In genomic region chr2:109987458-109988345, GRCh38 we compare ENCODE assay signal across 7 cellular contexts.
A peak's percentile ranks its signal among the peaks of the same experiment; 100 is the strongest.
DNase-seq lines count a peak whose midpoint lies in the region; ATAC-seq, FAIRE-seq and TF ChIP-seq lines count a peak whose summit lies in the region.
"Not testable (repeated sequence)": the region's sequence is repeated elsewhere in the genome, so short reads cannot be mapped to it uniquely, and the experiment has no call there.

No MANE protein-coding gene starts in this region.

- not testable (repeated sequence) for H3K27me3 Mint-ChIP-seq in activated CD8-positive, alpha-beta T cell treated with anti-CD3 and anti-CD28 coated beads, Interleukin-2, amount 10 ng/mL, durations not matched to agents 7 days and 5 days (ENCODE audit: low read depth)

- intact Hi-C loops in endothelial cell of umbilical vein (cut with micrococcal nuclease); HepG2 (cut with micrococcal nuclease; ENCODE audit: unreplicated experiment); sciatic nerve (cut with DNase I): not testable (repeated sequence)

- WGBS in HepG2 (ENCODE audit: low lambda C conversion rate): no CpG with 5 or more reads among the region's 75 CpGs

- in situ Hi-C loops in HepG2 (cut with HindIII; ENCODE audit: extremely low pct_ligation_motif_present, low pct_unique_long_range_greater_than_20kb): not testable (repeated sequence)

- H3K36me3 Mint-ChIP-seq in activated CD8-positive, alpha-beta T cell treated with anti-CD3 and anti-CD28 coated beads, Interleukin-2, amount 10 ng/mL, durations not matched to agents 7 days and 5 days (ENCODE audit: low read depth): not testable (repeated sequence)

- not testable (repeated sequence) for H3K27me3 ChIP-seq in endothelial cell of umbilical vein (ENCODE audit: control insufficient read depth in 2 of 2, insufficient read depth in 2 of 2, low read length in 2 of 2); HepG2 (ENCODE audit: control insufficient read depth in 1 of 2, insufficient read depth in 2 of 2, low read length in 2 of 2)

- ATAC-seq in GM18909 (IDR thresholded peaks at IDR 0.05; ENCODE audit: poor library complexity, unreplicated experiment): peak; percentile 72
- peak; percentile 74 for ATAC-seq in HG02759 (IDR thresholded peaks at IDR 0.05; ENCODE audit: unreplicated experiment)
- peak; percentile 90 for ATAC-seq in activated CD8-positive, alpha-beta T cell treated with anti-CD3 and anti-CD28 coated beads, Interleukin-2, amount 10 ng/mL, durations not matched to agents 7 days and 5 days
- peak; percentile 96 for ATAC-seq in HepG2
- ATAC-seq in sciatic nerve: peak; percentile 84

- not testable (repeated sequence) for TF ChIP-seq RAD21 in HepG2 (CRISPR knock-in tag; IDR thresholded peaks at IDR 0.05)

- not testable (repeated sequence) for TF ChIP-seq CTCF in endothelial cell of umbilical vein (IDR thresholded peaks at IDR 0.05; ENCODE audit: extremely low read depth in 1 of 2, insufficient read depth in 1 of 2, low read depth in 1 of 2, low read length in 2 of 2); HepG2 (CRISPR knock-in tag; IDR thresholded peaks at IDR 0.05)

- dilution Hi-C loops in endothelial cell of umbilical vein (cut with MboI; ENCODE audit: extremely low pct_ligation_motif_present, low sequenced_read_pairs): not testable (repeated sequence)

- not testable (repeated sequence) for H3K4me1 ChIP-seq in endothelial cell of umbilical vein (ENCODE audit: control insufficient read depth, extremely low read depth, insufficient read depth, low read length); HepG2 (ENCODE audit: insufficient read depth, low read length)

- H3K36me3 ChIP-seq in endothelial cell of umbilical vein (ENCODE audit: control insufficient read depth in 2 of 2, extremely low read depth in 1 of 2, insufficient read depth in 2 of 2, low read length in 2 of 2); HepG2 (replicated peaks in 1 of 2; ENCODE audit: control insufficient read depth in 1 of 2, insufficient read depth in 2 of 2, low read length in 2 of 2): not testable (repeated sequence)

- FAIRE-seq in HTR-8/SVneo (lab: Jason Lieb, UNC) (peak; percentile 91), endothelial cell of umbilical vein (lab: Jason Lieb, UNC) (peak; percentile 94)
- FAIRE-seq in HepG2 (lab: Jason Lieb, UNC): not testable (repeated sequence)

- H3K4me3 Mint-ChIP-seq in activated CD8-positive, alpha-beta T cell treated with anti-CD3 and anti-CD28 coated beads, Interleukin-2, amount 10 ng/mL, durations not matched to agents 7 days and 5 days: not testable (repeated sequence)

- CTCF ChIA-PET in activated CD8-positive, alpha-beta T cell treated with anti-CD3 and anti-CD28 coated beads, Interleukin-2, amount 10 ng/mL, durations not matched to agents 7 days and 5 days (lab: Charles Lee); endothelial cell of umbilical vein (lab: Charles Lee); HepG2 (lab: Yijun Ruan, JAX; ENCODE audit: low intra/inter-chr PET ratio, low total read pairs): not testable (repeated sequence)

- not testable (repeated sequence) for H3K27ac ChIP-seq in endothelial cell of umbilical vein (ENCODE audit: insufficient read depth, low read depth, low read length); HepG2 (ENCODE audit: extremely low read length, insufficient read depth, low read length)

- H3K9me1 ChIP-seq in endothelial cell of umbilical vein (replicated peaks; ENCODE audit: control insufficient read depth, extremely low read depth, insufficient read depth, low read length): not testable (repeated sequence)

- H3K9me3 Mint-ChIP-seq in activated CD8-positive, alpha-beta T cell treated with anti-CD3 and anti-CD28 coated beads, Interleukin-2, amount 10 ng/mL, durations not matched to agents 7 days and 5 days (ENCODE audit: insufficient read depth): not testable (repeated sequence)

- not testable (repeated sequence) for DNase-seq in HTR-8/SVneo (ENCODE audit: insufficient read length, low spot score); activated CD8-positive, alpha-beta T cell treated with anti-CD3 and anti-CD28 coated beads, Interleukin-2, amount 10 ng/mL, durations not matched to agents 7 days and 5 days; endothelial cell of umbilical vein (ENCODE audit: low read depth, low spot score); HepG2 (ENCODE audit: low spot score); sciatic nerve (ENCODE audit: low spot score)

- not testable (repeated sequence) for H3K4me3 ChIP-seq in endothelial cell of umbilical vein (replicated peaks in 1 of 3; ENCODE audit: insufficient read depth in 1 of 3, low read depth in 1 of 3, low read length in 3 of 3); HepG2 (replicated peaks in 1 of 3; ENCODE audit: insufficient read depth in 1 of 3, low read depth in 2 of 3, low read length in 3 of 3)

- not testable (repeated sequence) for H2AFZ ChIP-seq in endothelial cell of umbilical vein (ENCODE audit: low read depth, low read length); HepG2 (ENCODE audit: low read length)

- POLR2A ChIA-PET in activated CD8-positive, alpha-beta T cell treated with anti-CD3 and anti-CD28 coated beads, Interleukin-2, amount 10 ng/mL, durations not matched to agents 7 days and 5 days (lab: Charles Lee); endothelial cell of umbilical vein (lab: Charles Lee); HepG2 (lab: Yijun Ruan, JAX): not testable (repeated sequence)

- not testable (repeated sequence) for H3K9ac ChIP-seq in endothelial cell of umbilical vein (replicated peaks; ENCODE audit: extremely low read depth, insufficient read depth, low read length); HepG2 (ENCODE audit: insufficient read depth, low read depth, low read length)

- TF ChIP-seq POLR2A in endothelial cell of umbilical vein (IDR thresholded peaks at IDR 0.05; ENCODE audit: low read depth, low read length); HepG2 (IDR thresholded peaks at IDR 0.05; ENCODE audit: insufficient read depth in 1 of 2, low read depth in 2 of 2, low read length in 2 of 2): not testable (repeated sequence)

- not testable (repeated sequence) for H3K4me1 Mint-ChIP-seq in activated CD8-positive, alpha-beta T cell treated with anti-CD3 and anti-CD28 coated beads, Interleukin-2, amount 10 ng/mL, durations not matched to agents 7 days and 5 days (ENCODE audit: low read depth)

- H3K27ac Mint-ChIP-seq in activated CD8-positive, alpha-beta T cell treated with anti-CD3 and anti-CD28 coated beads, Interleukin-2, amount 10 ng/mL, durations not matched to agents 7 days and 5 days: not testable (repeated sequence)

- H3K4me2 ChIP-seq in endothelial cell of umbilical vein (ENCODE audit: insufficient read depth, low read length); HepG2 (ENCODE audit: low read depth, low read length): not testable (repeated sequence)

- H3K9me3 ChIP-seq in endothelial cell of umbilical vein (replicated peaks; ENCODE audit: control insufficient read depth, insufficient read depth, low read length); HepG2 (ENCODE audit: low read length): not testable (repeated sequence)

- not testable (repeated sequence) for BruUV-seq in endothelial cell of umbilical vein (replicated peaks; lab: Mats Ljungman, UMichigan); HepG2 (replicated peaks; lab: Mats Ljungman, UMichigan)

- TF ChIP-seq EP300 in HepG2 (IDR thresholded peaks at IDR 0.05; ENCODE audit: low read depth in 2 of 2, low read length in 2 of 2); HepG2 (CRISPR knock-in tag; IDR thresholded peaks at IDR 0.05; ENCODE audit: borderline replicate concordance): not testable (repeated sequence)

- not testable (repeated sequence) for H4K20me1 ChIP-seq in endothelial cell of umbilical vein (replicated peaks; ENCODE audit: control insufficient read depth, extremely low read depth, insufficient read depth, low read length); HepG2 (ENCODE audit: insufficient read depth, low read length)

- not testable (repeated sequence) for H3K79me2 ChIP-seq in endothelial cell of umbilical vein (ENCODE audit: control insufficient read depth, insufficient read depth, low read length); HepG2 (ENCODE audit: insufficient read depth, low read length)
